In the genomic region with DNA sequence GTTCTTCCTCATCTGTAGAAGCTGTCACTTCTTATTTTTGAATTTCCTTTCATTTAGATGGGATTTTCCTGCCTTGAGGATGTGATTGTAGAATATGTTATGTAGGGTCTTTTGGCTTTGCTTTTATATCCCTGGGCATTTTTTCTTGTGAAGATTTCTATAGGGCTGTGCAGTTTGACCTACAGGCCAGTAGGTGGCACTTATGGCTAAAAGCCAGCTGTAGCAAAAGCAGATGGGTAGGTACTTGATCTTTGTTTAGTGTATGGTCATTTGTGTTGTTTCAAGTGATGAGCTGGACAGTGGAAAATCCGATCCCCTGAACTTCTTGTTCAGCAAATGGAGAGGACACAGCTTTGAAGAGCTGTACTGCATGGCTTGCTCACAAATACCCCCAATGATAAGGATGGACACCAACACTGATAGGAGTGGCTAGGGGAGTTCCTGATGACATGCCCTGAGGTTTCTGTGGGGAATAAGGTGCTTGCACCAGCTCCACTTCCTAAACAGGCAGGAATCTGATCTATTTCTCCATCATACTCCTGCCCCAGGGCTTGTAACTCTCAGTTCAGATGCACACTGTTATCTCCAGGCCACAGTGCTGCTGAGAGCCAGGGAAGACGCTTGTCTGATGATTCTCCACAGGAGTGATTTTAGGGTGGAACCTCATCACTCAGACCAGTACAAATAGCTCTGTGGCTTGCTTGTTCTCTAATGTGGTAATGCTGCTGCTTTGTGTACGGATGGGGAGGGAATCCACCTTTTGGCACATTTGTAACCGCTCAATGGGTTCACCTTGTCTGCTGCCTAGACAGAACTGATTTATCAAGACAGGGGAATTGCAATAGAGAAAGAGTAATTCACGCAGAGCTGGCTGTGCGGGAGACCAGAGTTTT, we compare ENCODE assay signal across 9 cellular contexts.
DNase-seq lines count a peak whose midpoint lies in the region; ATAC-seq, FAIRE-seq and TF ChIP-seq lines count a peak whose summit lies in the region.
"Had no signal": no experiment of that assay in that cellular context is flagged by ENCODE, and none has a peak within 500 bp of the region (broad histone marks: within the 10 kb centered on the region; RNA-seq: fewer than 3 reads in every experiment).

No MANE protein-coding gene starts in this region.

- H3K4me1 ChIP-seq in H1 (replicated peaks in 1 of 4; ENCODE audit: control insufficient read depth in 3 of 4, insufficient read depth in 4 of 4, low read length in 3 of 4) = no peaks in the 10 kb centered on the region
- H3K4me1 ChIP-seq: BLaER1 had no signal

- TF ChIP-seq CTCF in H1 (IDR thresholded peaks at IDR 0.05; ENCODE audit: control extremely low read depth in 1 of 3, insufficient read depth in 1 of 3, low read depth in 1 of 3, low read length in 3 of 3) = peak in 2 of 3 experiments; percentile 40 to 51; a peak in 3 of 4 replicates

- H3K4me3 ChIP-seq in H1 (ENCODE audit: extremely low read depth in 1 of 4, insufficient read depth in 2 of 4, low read depth in 3 of 4, low read length in 4 of 4) = no peak overlapping the region
- H3K4me3 ChIP-seq: BLaER1 had no signal

- H3K9ac ChIP-seq in H1 (replicated peaks in 1 of 4; ENCODE audit: extremely low read depth in 1 of 4, low read depth in 3 of 4, low read length in 3 of 4) = no peak overlapping the region
- H3K9ac ChIP-seq: BLaER1 had no signal

- TF ChIP-seq RAD21 in H1 (IDR thresholded peaks at IDR 0.05 in 1 of 2, conservative IDR thresholded peaks at IDR 0.05 in 1 of 2; ENCODE audit: low read depth in 2 of 2, low read length in 2 of 2) = peak; percentile 71 to 79

- no peaks in the 10 kb centered on the region for H3K79me2 ChIP-seq in H1 (ENCODE audit: control insufficient read depth in 1 of 2, insufficient read depth in 2 of 2, low read length in 2 of 2)

- H3K23me2 ChIP-seq in H1 (ENCODE audit: low read depth, low read length) = no peaks in the 10 kb centered on the region

- H4K91ac ChIP-seq in H1 (replicated peaks; ENCODE audit: insufficient read length, low read length) = no peak overlapping the region

- H3K18ac ChIP-seq in H1 (ENCODE audit: extremely low read depth, low read length) = no peak overlapping the region

- H3K14ac ChIP-seq in H1 (ENCODE audit: insufficient read length) = no peak overlapping the region

- no peaks in the 10 kb centered on the region for H3K27me3 ChIP-seq in H1 (replicated peaks in 1 of 4; ENCODE audit: control insufficient read depth in 3 of 4, extremely low read depth in 1 of 4, insufficient read depth in 3 of 4, low read length in 3 of 4)

- ATAC-seq in HG02678 (IDR thresholded peaks at IDR 0.05; ENCODE audit: unreplicated experiment) (peak; percentile 80), GM21515 (IDR thresholded peaks at IDR 0.05; ENCODE audit: unreplicated experiment) (no peak)

- no peak overlapping the region for H2BK20ac ChIP-seq in H1 (ENCODE audit: low read length)

- H2BK15ac ChIP-seq in H1 (ENCODE audit: low read length) = no peak overlapping the region

- no peaks in the 10 kb centered on the region for H3K36me3 ChIP-seq in H1 (ENCODE audit: control insufficient read depth in 2 of 4, insufficient read depth in 4 of 4, low read length in 3 of 4)
- H3K36me3 ChIP-seq: BLaER1 had no signal

- no peak overlapping the region for H2AK5ac ChIP-seq in H1 (ENCODE audit: low read depth, low read length)

- CTCF ChIA-PET in H1 (lab: Charles Lee; ENCODE audit: partially characterized antibody) = interaction anchor here (0.6 to 1.8 kb wide), 12 partner anchors 9 to 1511 kb away, joined by 3 to 11 read pairs (median 5); no protein-coding TSS in a partner anchor

- H3K9me3 ChIP-seq in H1 (ENCODE audit: insufficient read depth in 2 of 2, low read depth in 1 of 2, low read length in 1 of 2) = no peaks in the 10 kb centered on the region
- H3K9me3 ChIP-seq: BLaER1 had no signal

- no peak for TF ChIP-seq EP300 in H1 (IDR thresholded peaks at IDR 0.05; ENCODE audit: borderline replicate concordance in 1 of 2, low read depth in 2 of 2, low read length in 2 of 2)

- H2BK5ac ChIP-seq in H1 (ENCODE audit: low read depth, low read length) = no peak overlapping the region

- no peak for TF ChIP-seq POLR2A in H1 (IDR thresholded peaks at IDR 0.05; ENCODE audit: control extremely low read depth in 1 of 2, low read depth in 2 of 2, low read length in 2 of 2)

- peak; percentile 90 for FAIRE-seq in H1 (lab: Jason Lieb, UNC)
- FAIRE-seq in frontal cortex (lab: Jason Lieb, UNC) = no peak

- H3K56ac ChIP-seq in H1 (replicated peaks; ENCODE audit: insufficient read length, low read depth, low read length) = no peak overlapping the region

- H4K5ac ChIP-seq in H1 (ENCODE audit: insufficient read length, low read depth, low read length) = no peak overlapping the region

- peak; percentile 3 for DNase-seq in NCI-H1092 treated with DMSO at 0.1 percent for 48 hours (lab: John Stamatoyannopoulos, UW)
- no peak for DNase-seq in NCI-H1092 (lab: John Stamatoyannopoulos, UW)
- DNase-seq in NCI-H510A (lab: John Stamatoyannopoulos, UW) = peak; percentile 5
- DNase-seq in H1 (ENCODE audit: low read depth in 1 of 2, low spot score in 2 of 2) = no peak
- DNase-seq in retina = peak; percentile 22
- DNase-seq in frontal cortex (ENCODE audit: low spot score in 2 of 2) = no peak

- H3K23ac ChIP-seq in H1 (ENCODE audit: insufficient read length) = no peak overlapping the region

- no peak overlapping the region for H3K4ac ChIP-seq in H1 (replicated peaks; ENCODE audit: insufficient read length, low read depth, low read length)

- H3K4me2 ChIP-seq in H1 (ENCODE audit: insufficient read depth in 1 of 2, low read depth in 2 of 2, low read length in 2 of 2) = no peak overlapping the region
- H3K4me2 ChIP-seq: BLaER1 had no signal

- POLR2A ChIA-PET in H1 (lab: Charles Lee; ENCODE audit: partially characterized antibody) = no interaction called here

- no peak overlapping the region for H4K8ac ChIP-seq in H1 (ENCODE audit: extremely low read depth, insufficient read depth, low read length)

- H3K27ac ChIP-seq in H1 (ENCODE audit: low read depth, low read length) = no peak overlapping the region
- H3K27ac ChIP-seq: BLaER1 had no signal

- H2BK120ac ChIP-seq in H1 (replicated peaks; ENCODE audit: low read depth, low read length) = no peak overlapping the region

- WGBS in H1 (ENCODE audit: extremely low coverage in 1 of 2, insufficient coverage in 1 of 2, insufficient read length in 1 of 2, insufficient replicate concordance in 2 of 2, low coverage in 1 of 2, low lambda C conversion rate in 2 of 2, missing lambda C conversion rate in 1 of 2), 2 experiments = 80% methylated on average over 6 of the region's 6 CpGs; no CpG with 5 or more reads in 1 of the 2 experiments

- no peaks in the 10 kb centered on the region for H3K79me1 ChIP-seq in H1 (ENCODE audit: low read depth, low read length)

- H4K20me1 ChIP-seq in H1 (replicated peaks in 1 of 2; ENCODE audit: control insufficient read depth in 1 of 2, insufficient read depth in 2 of 2, low read length in 2 of 2) = no peaks in the 10 kb centered on the region

- H2AFZ ChIP-seq in H1 (ENCODE audit: low read length) = no peak overlapping the region

- H2BK12ac ChIP-seq in H1 (ENCODE audit: low read depth, low read length) = no peak overlapping the region

TF ChIP-seq in H1, 55 proteins besides CTCF, POLR2A, EP300 and RAD21:
- TF ChIP-seq YY1 (IDR thresholded peaks at IDR 0.05; ENCODE audit: low read depth, low read length) (no peak), SIX5 (IDR thresholded peaks at IDR 0.05; ENCODE audit: low read depth, low read length) (no peak), JUND (IDR thresholded peaks at IDR 0.05; ENCODE audit: low read length) (no peak), KDM1A (IDR thresholded peaks at IDR 0.05; ENCODE audit: borderline replicate concordance, low read length) (no peak)

Comparison
In these comparisons a context has a peak if more than half of its experiments do, and no peak if none do; other contexts are left out.
1. DNase-seq: peak in NCI-H1092 treated with DMSO at 0.1 percent for 48 hours (single experiment), NCI-H510A (single experiment) and retina (single experiment); none in NCI-H1092 (single experiment), H1 (0 of 2) and frontal cortex (0 of 2).